ENCODE assay signal across 8 cellular contexts in genomic region chr11:134331565-134332188, GRCh38. TPM values are rescaled to one million over a fixed set of nuclear protein-coding genes. Genes with fewer than 3 reads are reported as not detected.
DNase-seq lines count a peak whose midpoint lies in the region; ATAC-seq and TF ChIP-seq lines count a peak whose summit lies in the region.

TSS of gene GLB1L2 (plus strand) at chr11:134331988. CDS start at chr11:134332062, 74 bp downstream.

- no peak within 1 kb of the TSS for H3K27ac ChIP-seq in RWPE1
- H3K27ac ChIP-seq in heart left ventricle = peak within 1 kb of the TSS in 1 of 12 donors; percentile 62
- peak within 1 kb of the TSS in 1 of 2 donors; percentile 32 for H3K27ac ChIP-seq in tibial artery

- POLR2A ChIA-PET in RWPE1 (lab: Yijun Ruan, JAX; ENCODE audit: low non-redundant PET) = no interaction called here

- intact Hi-C loops in heart left ventricle (cut with DNase I) (no loop called here), tibial artery (cut with DNase I; ENCODE audit: low total_unique reads) (no loop called here)

- H3K36me3 ChIP-seq in heart left ventricle (no peaks in the 10 kb centered on the region), tibial artery (no peaks in the 10 kb centered on the region)

- TF ChIP-seq POLR2A in heart left ventricle (IDR thresholded peaks at IDR 0.05) = no peak

- peak; percentile 84 for DNase-seq in AG08396 (ENCODE audit: low spot score)
- peak; percentile 71 for DNase-seq in HK-2 (ENCODE audit: unreplicated experiment)
- DNase-seq in RWPE1 (ENCODE audit: low spot score) = peak; percentile 91
- peak; percentile 80 for DNase-seq in activated naive CD4-positive, alpha-beta T cell treated with anti-CD3 and anti-CD28 coated beads, Interleukin-2, amount 50 U/mL, for 16 hours
- peak; percentile 58 to 88 (median 64) for DNase-seq in heart left ventricle
- DNase-seq in pons (ENCODE audit: low spot score) = peak; percentile 44
- peak; percentile 51 to 80 for DNase-seq in tibial artery

- 1 to 4% (median 2%) methylated on average over 22 to 77 of the region's 77 CpGs for whole genome bisulfite sequencing in heart left ventricle, 4 donors

- ATAC-seq in GM19351 (IDR thresholded peaks at IDR 0.05; ENCODE audit: unreplicated experiment) (peak; percentile 92), heart left ventricle (peak; percentile 65 to 94 (median 90))

- TF ChIP-seq CTCF in RWPE1 (conservative IDR thresholded peaks at IDR 0.05; ENCODE audit: low read depth) (no peak), heart left ventricle (IDR thresholded peaks at IDR 0.05) (no peak), tibial artery (IDR thresholded peaks at IDR 0.05) (no peak)

- CTCF ChIA-PET in RWPE1 (lab: Yijun Ruan, JAX) = interaction anchor here (0.6 to 0.9 kb wide), 2 partner anchors 38 to 56 kb away, joined by 3 read pairs; no protein-coding TSS in a partner anchor

- H3K9me3 ChIP-seq in heart left ventricle = no peaks in the 10 kb centered on the region
- no peaks in the 10 kb centered on the region for H3K9me3 ChIP-seq in tibial artery

- H3K4me3 ChIP-seq in heart left ventricle (peak within 1 kb of the TSS; percentile 9 to 62 (median 50)), tibial artery (peak within 1 kb of the TSS; percentile 53 to 68)

- H3K27me3 ChIP-seq in heart left ventricle (peaks cover 0 to 40% (median 10%) of the 10 kb centered on the region in 9 donors), tibial artery (no peaks in the 10 kb centered on the region)

- H3K4me1 ChIP-seq in heart left ventricle (peaks cover 0 to 21% (median 12%) of the 10 kb centered on the region in 12 donors), tibial artery (peaks cover 0 to 17% (median 12%) of the 10 kb centered on the region in 4 donors)

RNA-seq across cellular contexts. Expression of gene GLB1L2, which starts in this region (rescaled TPM):
- total RNA-seq in heart left ventricle = 1 to 10 TPM in 1 of 9 donors, under 1 TPM in 6, not detected in 2; 0.19 to 1.3 (median 0.37) TPM
- polyA plus RNA-seq in heart left ventricle = under 1 TPM; 0.15 to 0.42 TPM
